ENCODE assay signal across 10 cellular contexts in the genomic region with DNA sequence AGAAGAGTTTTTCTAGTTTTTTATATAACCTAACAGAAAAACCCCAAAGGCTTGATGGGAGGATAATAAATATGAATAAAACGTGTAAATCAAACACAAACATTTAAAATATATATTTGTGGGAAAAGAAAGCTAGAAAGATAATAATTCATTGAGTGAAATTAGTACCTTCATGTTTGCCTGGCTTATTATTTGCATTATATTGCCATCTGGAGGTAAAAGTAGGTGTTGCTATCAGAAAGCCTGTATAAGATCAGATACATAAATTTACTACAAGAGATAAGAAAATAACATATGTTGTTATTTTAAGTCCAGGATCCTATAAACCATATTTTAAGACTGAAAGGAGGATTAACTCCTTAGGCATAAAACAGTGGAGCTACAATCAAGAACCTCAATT.
DNase-seq lines count a peak whose midpoint lies in the region; ATAC-seq and TF ChIP-seq lines count a peak whose summit lies in the region.
"Had no signal": no experiment of that assay in that cellular context is flagged by ENCODE, and none has a peak within 500 bp of the region (broad histone marks: within the 10 kb centered on the region; RNA-seq: fewer than 3 reads in every experiment).

No MANE protein-coding gene starts in this region.

- no peaks in the 10 kb centered on the region for H3K27me3 ChIP-seq in colonic mucosa
- H3K27me3 ChIP-seq in prostate gland (replicated peaks; ENCODE audit: insufficient read depth): no peaks in the 10 kb centered on the region

- intact Hi-C loops in colonic mucosa (cut with DNase I) (no loop called here), prostate gland (cut with DNase I) (no loop called here)

- H3K27ac ChIP-seq in colonic mucosa (no peak overlapping the region), prostate gland (no peak overlapping the region)

- peak; percentile 30 for DNase-seq in NCI-H1092 treated with DMSO at 0.1 percent for 48 hours (lab: John Stamatoyannopoulos, UW)
- DNase-seq in NCI-H1092 (lab: John Stamatoyannopoulos, UW): no peak
- DNase-seq in NCI-H460 (ENCODE audit: extremely low read depth, low read depth): peak; percentile 12
- DNase-seq in colonic mucosa: no peak
- no peak for DNase-seq in prostate gland (ENCODE audit: low spot score)
- no peak for DNase-seq in activated CD4-positive, alpha-beta memory T cell treated with anti-CD3 and anti-CD28 coated beads, Interleukin-2, amount 10 ng/mL, durations not matched to agents 7 days and 5 days
- DNase-seq: activated T-cell treated with anti-CD3 and anti-CD28 coated beads, Interleukin-2, amount 50 U/mL, for 24 hours; NCI-H2171 treated with DMSO at 0.1 percent for 48 hours had no signal

- POLR2A ChIA-PET in activated CD4-positive, alpha-beta memory T cell treated with anti-CD3 and anti-CD28 coated beads, Interleukin-2, amount 10 ng/mL, durations not matched to agents 7 days and 5 days (lab: Charles Lee): no interaction called here

- H3K9me3 ChIP-seq in colonic mucosa (no peaks in the 10 kb centered on the region), prostate gland (no peaks in the 10 kb centered on the region)

- CTCF ChIA-PET in activated CD4-positive, alpha-beta memory T cell treated with anti-CD3 and anti-CD28 coated beads, Interleukin-2, amount 10 ng/mL, durations not matched to agents 7 days and 5 days (lab: Charles Lee): interaction anchor here (1.3 to 1.7 kb wide), 2 partner anchors 31 to 483 kb away, joined by 3 read pairs; no protein-coding TSS in a partner anchor

- no peak overlapping the region for H3K9ac ChIP-seq in colonic mucosa (ENCODE audit: low read depth in 2 of 2, low read length in 2 of 2)

- WGBS in prostate gland: 6% methylated on average over 1 of the region's 1 CpG

- no peaks in the 10 kb centered on the region for H3K27me3 Mint-ChIP-seq in activated CD4-positive, alpha-beta memory T cell treated with anti-CD3 and anti-CD28 coated beads, Interleukin-2, amount 10 ng/mL, durations not matched to agents 7 days and 5 days
- H3K27me3 Mint-ChIP-seq: activated T-cell treated with anti-CD3 and anti-CD28 coated beads, Interleukin-2, amount 50 U/mL, for 24 hours had no signal

- H3K9me3 Mint-ChIP-seq in activated CD4-positive, alpha-beta memory T cell treated with anti-CD3 and anti-CD28 coated beads, Interleukin-2, amount 10 ng/mL, durations not matched to agents 7 days and 5 days: no peaks in the 10 kb centered on the region
- H3K9me3 Mint-ChIP-seq: activated T-cell treated with anti-CD3 and anti-CD28 coated beads, Interleukin-2, amount 50 U/mL, for 24 hours had no signal

- no peaks in the 10 kb centered on the region for H3K36me3 ChIP-seq in colonic mucosa
- H3K36me3 ChIP-seq in prostate gland: no peaks in the 10 kb centered on the region

- TF ChIP-seq CTCF in colonic mucosa (IDR thresholded peaks at IDR 0.05) (peak; percentile 16), prostate gland (IDR thresholded peaks at IDR 0.05) (peak in 3 of 4 experiments; percentile 40 to 64 (median 59))

- no peak overlapping the region for H3K4me3 Mint-ChIP-seq in activated CD4-positive, alpha-beta memory T cell treated with anti-CD3 and anti-CD28 coated beads, Interleukin-2, amount 10 ng/mL, durations not matched to agents 7 days and 5 days
- H3K4me3 Mint-ChIP-seq: activated T-cell treated with anti-CD3 and anti-CD28 coated beads, Interleukin-2, amount 50 U/mL, for 24 hours had no signal

- ATAC-seq in HG02981 (IDR thresholded peaks at IDR 0.05; ENCODE audit: unreplicated experiment): no peak
- ATAC-seq in HG03025 (IDR thresholded peaks at IDR 0.05; ENCODE audit: low FRiP score, unreplicated experiment): no peak

- no peaks in the 10 kb centered on the region for H3K4me1 ChIP-seq in colonic mucosa
- H3K4me1 ChIP-seq in prostate gland (replicated peaks): no peaks in the 10 kb centered on the region

- H3K27ac Mint-ChIP-seq in activated CD4-positive, alpha-beta memory T cell treated with anti-CD3 and anti-CD28 coated beads, Interleukin-2, amount 10 ng/mL, durations not matched to agents 7 days and 5 days: no peak overlapping the region
- H3K27ac Mint-ChIP-seq: activated T-cell treated with anti-CD3 and anti-CD28 coated beads, Interleukin-2, amount 50 U/mL, for 24 hours had no signal

- H3K36me3 Mint-ChIP-seq in activated CD4-positive, alpha-beta memory T cell treated with anti-CD3 and anti-CD28 coated beads, Interleukin-2, amount 10 ng/mL, durations not matched to agents 7 days and 5 days (ENCODE audit: low read depth): no peaks in the 10 kb centered on the region

- H3K4me1 Mint-ChIP-seq in activated CD4-positive, alpha-beta memory T cell treated with anti-CD3 and anti-CD28 coated beads, Interleukin-2, amount 10 ng/mL, durations not matched to agents 7 days and 5 days: no peaks in the 10 kb centered on the region

- H3K4me3 ChIP-seq in colonic mucosa (no peak overlapping the region), prostate gland (no peak overlapping the region)

- no peak for TF ChIP-seq POLR2A in prostate gland (IDR thresholded peaks at IDR 0.05)

Comparison
In these comparisons a context has a peak if more than half of its experiments do, and no peak if none do; other contexts are left out.
1. DNase-seq: peak in NCI-H1092 treated with DMSO at 0.1 percent for 48 hours (single experiment) and NCI-H460 (single experiment); none in NCI-H1092 (single experiment), colonic mucosa (single experiment), prostate gland (single experiment) and activated CD4-positive, alpha-beta memory T cell treated with anti-CD3 and anti-CD28 coated beads, Interleukin-2, amount 10 ng/mL, durations not matched to agents 7 days and 5 days (single experiment).